15 cellular contexts compared by ENCODE assay signal in the genomic region with DNA sequence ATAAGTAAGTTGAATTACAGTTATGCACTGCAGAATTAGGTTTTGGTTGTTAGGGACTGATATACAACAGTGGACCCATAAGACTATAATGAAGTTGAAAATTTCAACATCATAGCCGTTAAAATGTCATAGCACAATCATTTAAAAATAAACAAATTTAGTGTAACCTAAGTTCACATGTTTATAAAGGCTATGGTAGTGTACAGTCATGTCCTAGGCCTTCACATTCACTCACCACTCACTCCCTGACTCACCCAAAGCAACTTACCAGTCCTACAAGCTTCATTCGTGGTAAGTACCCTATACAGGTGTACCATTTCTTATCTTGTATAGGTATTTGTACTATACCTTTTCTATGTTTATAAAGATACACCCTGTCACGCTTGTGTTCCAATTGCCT.
"Had no signal": no experiment of that assay in that cellular context is flagged by ENCODE, and none has a peak within 500 bp of the region (broad histone marks: within the 10 kb centered on the region; RNA-seq: fewer than 3 reads in every experiment).

No MANE protein-coding gene starts in this region.

- H3K9ac ChIP-seq: parathyroid adenoma had no signal

- H3K9me3 Mint-ChIP-seq: activated naive CD4-positive, alpha-beta T cell treated with anti-CD3 and anti-CD28 coated beads, Interleukin-2, amount 50 U/mL, for 24 hours; dendritic cell treated with granulocyte-macrophage colony-stimulating factor and Interleukin-4, amounts not matched to agents 40 ng/mL and 50 ng/mL, for 4 days; effector memory CD8-positive, alpha-beta T cell; naive B cell had no signal

- H2AFZ ChIP-seq: hepatocyte, parathyroid adenoma had no signal

- DNase-seq: activated CD4-positive, alpha-beta T cell treated with anti-CD3 and anti-CD28 coated beads, Interleukin-2, amount 50 U/mL, for 1 hour; activated effector memory CD4-positive, alpha-beta T cell treated with Interleukin-2 at 50 U/mL for 16 hours; amniotic stem cell; body of pancreas; effector memory CD8-positive, alpha-beta T cell; lower lobe of right lung; naive B cell; stimulated activated naive CD4-positive, alpha-beta T cell; T-helper 2 cell; trophoblast cell had no signal

- H3K4me2 ChIP-seq: hepatocyte, smooth muscle cell had no signal

- H3K4me1 ChIP-seq: body of pancreas, lower lobe of right lung, parathyroid adenoma had no signal

- H3K4me3 ChIP-seq: body of pancreas, hepatocyte, lower lobe of right lung, smooth muscle cell had no signal

- H3K4me3 Mint-ChIP-seq: activated naive CD4-positive, alpha-beta T cell treated with anti-CD3 and anti-CD28 coated beads, Interleukin-2, amount 50 U/mL, for 24 hours; dendritic cell treated with granulocyte-macrophage colony-stimulating factor and Interleukin-4, amounts not matched to agents 40 ng/mL and 50 ng/mL, for 4 days; effector memory CD8-positive, alpha-beta T cell; naive B cell had no signal

- H3K27ac Mint-ChIP-seq: activated naive CD4-positive, alpha-beta T cell treated with anti-CD3 and anti-CD28 coated beads, Interleukin-2, amount 50 U/mL, for 24 hours; dendritic cell treated with granulocyte-macrophage colony-stimulating factor and Interleukin-4, amounts not matched to agents 40 ng/mL and 50 ng/mL, for 4 days; effector memory CD8-positive, alpha-beta T cell had no signal

- H3K79me2 ChIP-seq: hepatocyte, parathyroid adenoma had no signal

- H3K27me3 ChIP-seq: body of pancreas, hepatocyte had no signal

- ATAC-seq: body of pancreas; effector memory CD8-positive, alpha-beta T cell; lower lobe of right lung had no signal

- H3K9me3 ChIP-seq: body of pancreas, lower lobe of right lung had no signal

- H3K36me3 Mint-ChIP-seq: activated naive CD4-positive, alpha-beta T cell treated with anti-CD3 and anti-CD28 coated beads, Interleukin-2, amount 50 U/mL, for 24 hours; naive B cell had no signal

- H3K36me3 ChIP-seq: lower lobe of right lung had no signal

- H3K4me1 Mint-ChIP-seq: activated naive CD4-positive, alpha-beta T cell treated with anti-CD3 and anti-CD28 coated beads, Interleukin-2, amount 50 U/mL, for 24 hours; naive B cell had no signal

- H3K27ac ChIP-seq: body of pancreas, hepatocyte, lower lobe of right lung, parathyroid adenoma had no signal
